Comparison of ENCODE assay signal across 15 cellular contexts in the genomic region with DNA sequence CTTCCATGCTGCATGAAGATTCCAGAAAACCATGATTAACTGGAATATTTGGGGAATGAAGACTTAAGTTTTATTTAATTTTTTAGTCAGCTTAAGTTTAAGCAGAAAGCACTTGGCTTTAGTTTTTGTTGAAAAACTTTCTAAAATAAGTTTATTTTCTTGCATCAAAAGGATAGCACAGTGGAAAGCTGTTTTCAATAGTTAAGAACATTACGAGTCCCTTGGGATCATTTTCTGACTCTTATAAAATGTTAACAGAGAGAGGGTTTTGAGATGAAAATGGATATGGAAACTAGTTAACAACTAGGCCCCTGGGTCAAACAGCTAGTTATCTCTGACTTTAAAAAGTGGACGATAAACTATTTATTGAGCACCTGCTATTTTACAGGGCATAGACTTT.
A peak's percentile ranks its signal among the peaks of the same experiment; 100 is the strongest.
DNase-seq lines count a peak whose midpoint lies in the region; ATAC-seq and TF ChIP-seq lines count a peak whose summit lies in the region.
"Had no signal": no experiment of that assay in that cellular context is flagged by ENCODE, and none has a peak within 500 bp of the region (broad histone marks: within the 10 kb centered on the region; RNA-seq: fewer than 3 reads in every experiment).

No MANE protein-coding gene starts in this region.

- peak; percentile 43 for DNase-seq in NB4 (ENCODE audit: low read depth)
- no peak for DNase-seq in MCF 10A (ENCODE audit: unreplicated experiment)
- no peak for DNase-seq in mesothelial cell of epicardium (ENCODE audit: low spot score in 2 of 2, unreplicated experiment in 2 of 2)
- no peak for DNase-seq in HUDEP-2 (lab: John Stamatoyannopoulos, UW; ENCODE audit: unreplicated experiment in 76 of 76)
- DNase-seq in NCI-H1048 (lab: John Stamatoyannopoulos, UW) = no peak
- DNase-seq: activated CD4-positive, alpha-beta T cell treated with anti-CD3 and anti-CD28 coated beads for 36 hours; DMS153; left lung; MV-4-11; natural killer cell; NCI-H524 had no signal

- H3K27me3 Mint-ChIP-seq in MCF 10A (ENCODE audit: insufficient read depth, unreplicated experiment) (no peaks in the 10 kb centered on the region), mesothelial cell of epicardium (ENCODE audit: low read depth) (no peaks in the 10 kb centered on the region)
- H3K27me3 Mint-ChIP-seq: activated CD4-positive, alpha-beta T cell treated with anti-CD3 and anti-CD28 coated beads for 36 hours had no signal

- peak overlapping the region in 2 of 5 donors; percentile 3 to 54 for H3K9ac ChIP-seq in subcutaneous abdominal adipose tissue (ENCODE audit: low read length in 5 of 5)

- no peak for ATAC-seq in HG03159 (IDR thresholded peaks at IDR 0.05; ENCODE audit: unreplicated experiment)
- ATAC-seq: activated CD4-positive, alpha-beta T cell treated with anti-CD3 and anti-CD28 coated beads for 36 hours; activated naive CD4-positive, alpha-beta T cell treated with anti-CD3 and anti-CD28 coated beads, Interleukin-2, amount 50 U/mL, for 72 hours; HepG2; left lung; natural killer cell had no signal

- H3K4me1 ChIP-seq in subcutaneous abdominal adipose tissue (ENCODE audit: control insufficient read depth in 5 of 5, insufficient read depth in 5 of 5, low read length in 5 of 5) = peaks cover 0 to 41% (median 26%) of the 10 kb centered on the region in 5 donors

- no TSS peak for BruUV-seq in MCF 10A (replicated peaks; lab: Mats Ljungman, UMichigan)

- H3K4me1 Mint-ChIP-seq in MCF 10A (ENCODE audit: insufficient read depth, unreplicated experiment) (peaks cover 81% of the 10 kb centered on the region), mesothelial cell of epicardium (peaks cover 56% of the 10 kb centered on the region)

- H3K9me3 Mint-ChIP-seq in MCF 10A (ENCODE audit: unreplicated experiment) = no peaks in the 10 kb centered on the region
- H3K9me3 Mint-ChIP-seq in mesothelial cell of epicardium = peaks cover 4% of the 10 kb centered on the region

- no peak overlapping the region for H3K4me3 ChIP-seq in NB4 (ENCODE audit: low read depth, low read length)
- no peak overlapping the region for H3K4me3 ChIP-seq in subcutaneous abdominal adipose tissue (ENCODE audit: low read depth in 1 of 5, low read length in 5 of 5)
- H3K4me3 ChIP-seq: left lung had no signal

- CTCF ChIA-PET in MCF 10A (lab: Yijun Ruan, JAX) = interaction anchor here (1.0 kb wide), 1 partner anchor 191 kb away, joined by 3 read pairs; no protein-coding TSS in a partner anchor

- no peaks in the 10 kb centered on the region for H3K27me3 ChIP-seq in subcutaneous abdominal adipose tissue (ENCODE audit: control insufficient read depth in 5 of 5, insufficient read depth in 4 of 5, low read length in 5 of 5)
- H3K27me3 ChIP-seq: left lung had no signal

- TF ChIP-seq CTCF in NB4 (IDR thresholded peaks at IDR 0.05; ENCODE audit: low read depth, low read length) (no peak), MCF 10A (IDR thresholded peaks at IDR 0.05; ENCODE audit: unreplicated experiment) (no peak), mesothelial cell of epicardium (IDR thresholded peaks at IDR 0.05; ENCODE audit: unreplicated experiment) (no peak)

- H3K27ac Mint-ChIP-seq in MCF 10A (ENCODE audit: low read depth, unreplicated experiment) (peak overlapping the region; percentile 68), mesothelial cell of epicardium (peak overlapping the region; percentile 97)
- H3K27ac Mint-ChIP-seq: activated CD4-positive, alpha-beta T cell treated with anti-CD3 and anti-CD28 coated beads for 36 hours; natural killer cell had no signal

- no peaks in the 10 kb centered on the region for H3K36me3 ChIP-seq in subcutaneous abdominal adipose tissue (ENCODE audit: control insufficient read depth in 5 of 5, insufficient read depth in 5 of 5, low read length in 5 of 5)
- H3K36me3 ChIP-seq: left lung had no signal

- no peak overlapping the region for H3K4me3 Mint-ChIP-seq in MCF 10A (ENCODE audit: unreplicated experiment)
- H3K4me3 Mint-ChIP-seq in mesothelial cell of epicardium = no peak overlapping the region
- H3K4me3 Mint-ChIP-seq: activated CD4-positive, alpha-beta T cell treated with anti-CD3 and anti-CD28 coated beads for 36 hours; natural killer cell had no signal

- POLR2A ChIA-PET in MCF 10A (lab: Yijun Ruan, JAX) = interaction anchor here (0.7 to 4.5 kb wide), 15 partner anchors 9 to 285 kb away, joined by 3 to 93 read pairs (median 14); a partner anchor contains a TSS

- no peaks in the 10 kb centered on the region for H3K9me3 ChIP-seq in subcutaneous abdominal adipose tissue (ENCODE audit: control insufficient read depth in 5 of 5, low read length in 5 of 5)
- H3K9me3 ChIP-seq: left lung had no signal

- TF ChIP-seq POLR2A in NB4 (IDR thresholded peaks at IDR 0.05; ENCODE audit: extremely low read depth, insufficient read length) = no peak

- H3K27ac ChIP-seq in subcutaneous abdominal adipose tissue (ENCODE audit: low read depth, low read length) = peak overlapping the region; percentile 96

- H3K36me3 Mint-ChIP-seq in MCF 10A (ENCODE audit: insufficient read depth, unreplicated experiment) (peaks cover 5% of the 10 kb centered on the region), mesothelial cell of epicardium (no peaks in the 10 kb centered on the region)
- H3K36me3 Mint-ChIP-seq: natural killer cell had no signal

- intact Hi-C loops in MCF 10A (cut with micrococcal nuclease) = no loop called here
